Comparison of ENCODE assay signal across 1 cellular context in the genomic region with DNA sequence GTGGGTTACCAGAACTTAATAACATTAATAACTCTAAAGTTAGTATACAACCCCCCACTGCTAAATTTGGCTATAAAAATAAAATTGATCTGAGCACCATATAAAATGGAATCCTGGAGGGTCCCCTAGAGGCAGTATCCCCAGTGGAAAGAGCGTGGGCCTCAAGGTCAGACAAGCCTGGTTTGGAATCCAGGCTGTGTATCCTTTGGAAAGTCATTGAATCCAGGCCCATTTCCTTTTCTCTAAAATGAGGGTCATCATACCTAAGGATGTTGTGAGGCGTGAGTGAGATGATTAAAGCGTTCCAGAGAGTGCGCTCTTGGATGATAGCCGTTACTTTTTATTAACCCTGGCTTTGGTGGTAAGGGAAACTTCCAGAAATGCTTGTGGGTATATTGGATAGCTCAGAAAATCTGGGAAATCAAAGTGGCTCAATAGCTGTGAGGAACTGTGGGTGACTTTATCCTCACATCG.
TF ChIP-seq lines count a peak whose summit lies in the region.

No MANE protein-coding gene starts in this region.

TF ChIP-seq in IMR-90, 13 proteins besides CTCF, POLR2A, EP300 and RAD21:
- TF ChIP-seq RCOR1 (IDR thresholded peaks at IDR 0.05; ENCODE audit: insufficient replicate concordance, low read length), result no peak
- TF ChIP-seq CHD1 (IDR thresholded peaks at IDR 0.05; ENCODE audit: low read depth, low read length), result no peak
- TF ChIP-seq MAFK (IDR thresholded peaks at IDR 0.05; ENCODE audit: low read depth, low read length), result no peak
- no peak for TF ChIP-seq RFX5 (IDR thresholded peaks at IDR 0.05; ENCODE audit: low read depth, low read length)
- TF ChIP-seq BHLHE40 (IDR thresholded peaks at IDR 0.05; ENCODE audit: low read depth, low read length), result no peak
- TF ChIP-seq MAZ (IDR thresholded peaks at IDR 0.05; ENCODE audit: borderline replicate concordance, low read depth, low read length), result no peak
- TF ChIP-seq, protein P1, sequence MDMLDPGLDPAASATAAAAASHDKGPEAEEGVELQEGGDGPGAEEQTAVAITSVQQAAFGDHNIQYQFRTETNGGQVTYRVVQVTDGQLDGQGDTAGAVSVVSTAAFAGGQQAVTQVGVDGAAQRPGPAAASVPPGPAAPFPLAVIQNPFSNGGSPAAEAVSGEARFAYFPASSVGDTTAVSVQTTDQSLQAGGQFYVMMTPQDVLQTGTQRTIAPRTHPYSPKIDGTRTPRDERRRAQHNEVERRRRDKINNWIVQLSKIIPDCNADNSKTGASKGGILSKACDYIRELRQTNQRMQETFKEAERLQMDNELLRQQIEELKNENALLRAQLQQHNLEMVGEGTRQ (IDR thresholded peaks at IDR 0.05; ENCODE audit: low read depth, low read length), result no peak
- TF ChIP-seq FOS (IDR thresholded peaks at IDR 0.05; ENCODE audit: low read depth, low read length), result no peak
- TF ChIP-seq MXI1 (IDR thresholded peaks at IDR 0.05; ENCODE audit: borderline replicate concordance, low read depth, low read length), result no peak
- no peak for TF ChIP-seq SMC3 (IDR thresholded peaks at IDR 0.05; ENCODE audit: low read depth, low read length)
